In genomic region chr10:109883859-109884771, GRCh38 we compare ENCODE assay signal across 8 cellular contexts. TPM values are rescaled to one million over a fixed set of nuclear protein-coding genes. Genes with fewer than 3 reads are reported as not detected.
DNase-seq lines count a peak whose midpoint lies in the region; ATAC-seq and TF ChIP-seq lines count a peak whose summit lies in the region.

No MANE protein-coding gene starts in this region.

- peaks cover 4% of the 10 kb centered on the region for H3K79me2 ChIP-seq in hepatocyte

- H3K4me2 ChIP-seq in hepatocyte: peak overlapping the region; percentile 51

- DNase-seq in GM12865 (ENCODE audit: low read depth) (peak; percentile 78), NCI-H1105 treated with DMSO at 0.1 percent for 48 hours (lab: John Stamatoyannopoulos, UW) (peak; percentile 62), T-helper 2 cell (peak in 4 of 5 experiments; percentile 23 to 67 (median 42)), astrocyte of the cerebellum (ENCODE audit: low read depth) (peak; percentile 88), hepatocyte (ENCODE audit: low spot score) (peak; percentile 92), retinal pigment epithelial cell (ENCODE audit: low read depth) (peak; percentile 73)
- DNase-seq in NK-92 treated with Interleukin-12 subunit alpha and Interleukin-12 subunit beta, amount 100 ng/mL, for 24 hours (lab: John Stamatoyannopoulos, UW): no peak

- H2AFZ ChIP-seq in hepatocyte: no peak overlapping the region

- H3K9me3 ChIP-seq in hepatocyte (ENCODE audit: low read depth): no peaks in the 10 kb centered on the region

- H3K27ac ChIP-seq in hepatocyte: peak overlapping the region; percentile 69

- H3K27me3 ChIP-seq in hepatocyte: no peaks in the 10 kb centered on the region

- TF ChIP-seq CTCF in GM12865 (IDR thresholded peaks at IDR 0.05; ENCODE audit: insufficient read depth, low read depth, low read length, missing control alignments) (peak; percentile 92), astrocyte of the cerebellum (IDR thresholded peaks at IDR 0.05; ENCODE audit: low read depth, low read length, missing control alignments) (peak; percentile 97), hepatocyte (IDR thresholded peaks at IDR 0.05; ENCODE audit: poor library complexity) (peak; percentile 96), retinal pigment epithelial cell (conservative IDR thresholded peaks at IDR 0.05; ENCODE audit: low read depth, low read length) (peak; percentile 94)

- peak; percentile 54 for ATAC-seq in HG02588 (IDR thresholded peaks at IDR 0.05; ENCODE audit: unreplicated experiment)

- 29% methylated on average over 17 of the region's 17 CpGs for WGBS in hepatocyte (ENCODE audit: low lambda C conversion rate, missing lambda C conversion rate)

- H3K36me3 ChIP-seq in hepatocyte (replicated peaks; ENCODE audit: insufficient read depth, low read depth): no peaks in the 10 kb centered on the region

- H3K4me1 ChIP-seq in hepatocyte (ENCODE audit: insufficient read depth): peaks cover 5% of the 10 kb centered on the region

- H3K9me2 ChIP-seq in hepatocyte (replicated peaks; ENCODE audit: insufficient read depth): no peaks in the 10 kb centered on the region

- no peak overlapping the region for H3K4me3 ChIP-seq in GM12865 (ENCODE audit: low read depth, low read length)
- H3K4me3 ChIP-seq in astrocyte of the cerebellum (ENCODE audit: low read depth, low read length): no peak overlapping the region
- no peak overlapping the region for H3K4me3 ChIP-seq in hepatocyte
- no peak overlapping the region for H3K4me3 ChIP-seq in retinal pigment epithelial cell (ENCODE audit: low read length)

- in situ Hi-C loops in astrocyte of the cerebellum (cut with HindIII; ENCODE audit: low sequenced_read_pairs): loop anchor here (25.0 kb wide), 2 partner anchors 203 to 403 kb away; no protein-coding TSS in a partner anchor

- no peaks in the 10 kb centered on the region for H4K20me1 ChIP-seq in hepatocyte (ENCODE audit: insufficient read depth, poor library complexity, severe bottlenecking)

RNA-seq across cellular contexts. Expression of gene XPNPEP1, which starts 39.2 kb away (rescaled TPM):
- total RNA-seq in hepatocyte: 89.7 and 99.4 TPM in 2 replicates
- 40.2 and 55.5 TPM in 2 replicates for polyA plus RNA-seq in hepatocyte
